ENCODE assay signal across 20 cellular contexts in genomic region chr20:5297280-5298004, GRCh38. TPM values are rescaled to one million over a fixed set of nuclear protein-coding genes. Genes with fewer than 3 reads are reported as not detected.
"Had no signal": no experiment of that assay in that cellular context is flagged by ENCODE, and none has a peak within 500 bp of the region (broad histone marks: within the 10 kb centered on the region; RNA-seq: fewer than 3 reads in every experiment).

No MANE protein-coding gene starts in this region.

- H3K9me3 Mint-ChIP-seq: activated CD4-positive, alpha-beta memory T cell treated with anti-CD3 and anti-CD28 coated beads for 36 hours had no signal

- H3K4me3 Mint-ChIP-seq: activated CD4-positive, alpha-beta memory T cell treated with anti-CD3 and anti-CD28 coated beads for 36 hours; neural crest cell; stimulated activated naive CD8-positive, alpha-beta T cell treated with anti-CD3 and anti-CD28 coated beads, Interleukin-15, Interleukin-2, amounts not matched to agents 100 ng/mL and 50 ng/mL, for 24 hours had no signal

- ATAC-seq: right cardiac atrium had no signal

- H3K27ac ChIP-seq: ascending aorta, prostate gland, suprapubic skin, VCaP had no signal

- H3K36me3 Mint-ChIP-seq: activated CD4-positive, alpha-beta memory T cell treated with anti-CD3 and anti-CD28 coated beads for 36 hours had no signal

- H3K36me3 ChIP-seq: ascending aorta, prostate gland, suprapubic skin had no signal

- H3K9me3 ChIP-seq: ascending aorta, prostate gland, suprapubic skin had no signal

- H3K27ac Mint-ChIP-seq: activated CD4-positive, alpha-beta memory T cell treated with anti-CD3 and anti-CD28 coated beads for 36 hours; stimulated activated naive CD8-positive, alpha-beta T cell treated with anti-CD3 and anti-CD28 coated beads, Interleukin-15, Interleukin-2, amounts not matched to agents 100 ng/mL and 50 ng/mL, for 24 hours had no signal

- H3K4me1 Mint-ChIP-seq: neural crest cell had no signal

- H3K4me3 ChIP-seq: ascending aorta, prostate gland, smooth muscle cell, suprapubic skin had no signal

- H3K4me1 ChIP-seq: ascending aorta, prostate gland, suprapubic skin had no signal

- DNase-seq: activated CD4-positive, alpha-beta memory T cell treated with anti-CD3 and anti-CD28 coated beads for 36 hours; activated effector memory CD4-positive, alpha-beta T cell treated with anti-CD3 and anti-CD28 coated beads, Interleukin-2, amount 50 U/mL, for 16 hours; activated T-cell treated with anti-CD3 and anti-CD28 coated beads, Interleukin-2, amount 50 U/mL, for 48 hours; erythroblast; glutamatergic neuron; right cardiac atrium; trophoblast cell had no signal

- H3K4me2 ChIP-seq: smooth muscle cell had no signal

- H3K27me3 ChIP-seq: ascending aorta, suprapubic skin had no signal

RNA-seq across cellular contexts. Expression of gene PROKR2, which starts 19.3 kb away (rescaled TPM):
- total RNA-seq: activated CD4-positive, alpha-beta memory T cell treated with anti-CD3 and anti-CD28 coated beads for 36 hours; ascending aorta; bronchial epithelial cell; dermis microvascular lymphatic vessel endothelial cell; lower leg skin; mesenteric fat pad; neural crest cell; osteoblast; prostate gland; right cardiac atrium; smooth muscle cell; suprapubic skin; T-helper 1 cell treated with Interleukin-12 subunit alpha and Interleukin-12 subunit beta and Interleukin-4 antibody, amounts not matched to agents 30 ng/mL and 1 ng/mL, for 36 hours had no signal
- polyA plus RNA-seq: right cardiac atrium, smooth muscle cell had no signal
